Comparison of ENCODE assay signal across 20 cellular contexts in the genomic region with DNA sequence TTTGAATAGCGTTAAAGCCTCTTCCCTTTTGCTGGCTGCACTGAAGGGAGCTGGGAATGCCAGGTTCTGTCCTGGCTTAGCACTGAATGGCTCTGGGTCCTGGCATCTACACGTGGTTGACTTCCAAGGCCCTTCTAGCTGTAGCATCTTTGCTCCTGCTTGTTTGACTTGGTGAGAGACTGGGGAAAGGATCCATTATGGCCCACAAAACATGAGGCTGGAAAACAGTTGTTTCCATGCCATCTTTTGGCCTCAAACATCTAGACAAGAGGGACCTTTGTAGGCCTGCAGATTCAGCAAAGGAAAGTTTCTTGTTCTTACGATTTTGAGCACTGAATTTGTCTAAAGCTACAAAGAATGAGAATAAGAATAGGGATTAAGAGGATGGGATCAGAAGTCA. TPM values are rescaled to one million over a fixed set of nuclear protein-coding genes. Genes with fewer than 3 reads are reported as not detected.
DNase-seq lines count a peak whose midpoint lies in the region; ATAC-seq and TF ChIP-seq lines count a peak whose summit lies in the region.
"Had no signal": no experiment of that assay in that cellular context is flagged by ENCODE, and none has a peak within 500 bp of the region (broad histone marks: within the 10 kb centered on the region; RNA-seq: fewer than 3 reads in every experiment).

No MANE protein-coding gene starts in this region.

- TF ChIP-seq CTCF in psoas muscle (IDR thresholded peaks at IDR 0.05) (no peak), vagina (IDR thresholded peaks at IDR 0.05) (no peak), GM23338 (conservative IDR thresholded peaks at IDR 0.05; ENCODE audit: low read depth in 2 of 2) (no peak)

- peaks cover 7% of the 10 kb centered on the region for H3K27me3 Mint-ChIP-seq in GM23338 (ENCODE audit: insufficient read depth, low read depth, poor library complexity)
- H3K27me3 Mint-ChIP-seq: activated naive CD4-positive, alpha-beta T cell treated with anti-CD3 and anti-CD28 coated beads, Interleukin-2, amount 50 U/mL, for 24 hours had no signal

- H3K4me1 Mint-ChIP-seq in GM23338 = peaks cover 42% of the 10 kb centered on the region

- TF ChIP-seq POLR2A in vagina (IDR thresholded peaks at IDR 0.05) = no peak

- no peak overlapping the region for H3K4me3 Mint-ChIP-seq in GM23338
- H3K4me3 Mint-ChIP-seq: activated CD4-positive, alpha-beta T cell treated with anti-CD3 and anti-CD28 coated beads for 36 hours; activated naive CD4-positive, alpha-beta T cell treated with anti-CD3 and anti-CD28 coated beads, Interleukin-2, amount 50 U/mL, for 24 hours had no signal

- no peak overlapping the region for H3K4me2 ChIP-seq in GM23338

- H3K27me3 ChIP-seq in psoas muscle (ENCODE audit: insufficient read depth in 3 of 3, low read length in 2 of 3) = no peaks in the 10 kb centered on the region
- H3K27me3 ChIP-seq in vagina = no peaks in the 10 kb centered on the region
- H3K27me3 ChIP-seq in GM23338 (ENCODE audit: insufficient read depth) = no peaks in the 10 kb centered on the region

- no peaks in the 10 kb centered on the region for H3K9me2 ChIP-seq in GM23338 (ENCODE audit: insufficient read depth)

- no peaks in the 10 kb centered on the region for H3K9me3 Mint-ChIP-seq in GM23338
- H3K9me3 Mint-ChIP-seq: activated naive CD4-positive, alpha-beta T cell treated with anti-CD3 and anti-CD28 coated beads, Interleukin-2, amount 50 U/mL, for 24 hours had no signal

- peak; percentile 2 for DNase-seq in left ventricle myocardium superior
- no peak for DNase-seq in Right ventricle myocardium inferior (ENCODE audit: missing footprints)
- DNase-seq in globus pallidus (ENCODE audit: low spot score) = peak; percentile 58
- DNase-seq in psoas muscle = no peak
- no peak for DNase-seq in vagina (ENCODE audit: extremely low spot score in 2 of 2)
- DNase-seq in stimulated activated naive CD8-positive, alpha-beta T cell treated with anti-CD3 and anti-CD28 coated beads, Interleukin-15, Interleukin-2, amounts not matched to agents 100 U/mL and 50 U/mL, for 24 hours = no peak
- DNase-seq in GM23338 (ENCODE audit: low spot score) = no peak
- DNase-seq: activated CD4-positive, alpha-beta T cell treated with anti-CD3 and anti-CD28 coated beads for 36 hours; C1 segment of cervical spinal cord; cortex of kidney; hippocampal formation; mesenchymal stem cell; MM.1S; NCI-H526; SHP77 treated with DMSO at 0.1 percent for 48 hours; stimulated activated CD4-positive, alpha-beta T cell treated with anti-CD3 and anti-CD28 coated beads, Interleukin-2, amount 100 ng/mL, for 48 hours; stimulated activated naive CD4-positive, alpha-beta T cell treated with Interleukin-2 at 50 U/mL for 16 hours had no signal

- H3K9me3 ChIP-seq in psoas muscle (no peaks in the 10 kb centered on the region), vagina (no peaks in the 10 kb centered on the region)

- ATAC-seq in left ventricle myocardium superior = no peak
- no peak for ATAC-seq in Right ventricle myocardium inferior
- ATAC-seq in psoas muscle = no peak
- ATAC-seq in stimulated activated naive CD8-positive, alpha-beta T cell treated with anti-CD3 and anti-CD28 coated beads, Interleukin-15, Interleukin-2, amounts not matched to agents 100 U/mL and 50 U/mL, for 24 hours = no peak
- no peak for ATAC-seq in HG02588 (IDR thresholded peaks at IDR 0.05; ENCODE audit: unreplicated experiment)
- ATAC-seq in GM23338 = no peak
- ATAC-seq: activated CD4-positive, alpha-beta T cell treated with anti-CD3 and anti-CD28 coated beads for 36 hours had no signal

- intact Hi-C loops in left ventricle myocardium superior (cut with micrococcal nuclease) = no loop called here
- intact Hi-C loops in Right ventricle myocardium inferior (cut with DNase I) = loop anchor here (2.0 kb wide), 1 partner anchor 19 kb away; no protein-coding TSS in a partner anchor
- intact Hi-C loops in psoas muscle (cut with DNase I) = no loop called here
- intact Hi-C loops in vagina (cut with DNase I) = no loop called here

- H3F3A ChIP-seq in GM23338 (replicated peaks; ENCODE audit: low read depth) = 0 out of 2 replicates have a peak, but pooled peaks cover 2% of the 10 kb centered on the region

- H3K36me3 Mint-ChIP-seq in GM23338 (ENCODE audit: low read depth) = peaks cover 9% of the 10 kb centered on the region

- peaks cover 46% of the 10 kb centered on the region for H4K20me1 ChIP-seq in GM23338 (replicated peaks; ENCODE audit: insufficient read depth)

- 49 to 55% (median 50%) methylated on average over 3 of the region's 3 CpGs for WGBS in psoas muscle, 3 donors

- H3K27ac ChIP-seq in psoas muscle = peak overlapping the region; percentile 27
- peak overlapping the region; percentile 86 for H3K27ac ChIP-seq in vagina
- H3K27ac ChIP-seq in GM23338 (ENCODE audit: low read depth) = no peak overlapping the region

- no peak overlapping the region for H3K27ac Mint-ChIP-seq in GM23338
- H3K27ac Mint-ChIP-seq: activated CD4-positive, alpha-beta T cell treated with anti-CD3 and anti-CD28 coated beads for 36 hours; activated naive CD4-positive, alpha-beta T cell treated with anti-CD3 and anti-CD28 coated beads, Interleukin-2, amount 50 U/mL, for 24 hours had no signal

- H3K36me3 ChIP-seq in psoas muscle (ENCODE audit: insufficient read depth in 1 of 2, low read depth in 1 of 2) (no peaks in the 10 kb centered on the region), vagina (no peaks in the 10 kb centered on the region), GM23338 (ENCODE audit: insufficient read depth) (no peaks in the 10 kb centered on the region)

- peaks cover 87% of the 10 kb centered on the region for H3K79me2 ChIP-seq in GM23338 (replicated peaks; ENCODE audit: insufficient read depth)

- H3K4me1 ChIP-seq in psoas muscle (peaks cover 65% of the 10 kb centered on the region), vagina (peaks cover 96% of the 10 kb centered on the region), GM23338 (ENCODE audit: insufficient read depth) (peaks cover 5% of the 10 kb centered on the region)

- H3K4me3 ChIP-seq in psoas muscle (no peak overlapping the region), vagina (peak overlapping the region in 1 of 2 donors; percentile 2), GM23338 (no peak overlapping the region)

- no peak overlapping the region for H2AFZ ChIP-seq in GM23338
- H2AFZ ChIP-seq: parathyroid adenoma had no signal

TF ChIP-seq in GM23338, 12 proteins besides CTCF, POLR2A, EP300 and RAD21:
- TF ChIP-seq ZNF114 (CRISPR knock-in tag; IDR thresholded peaks at IDR 0.05) (no peak), NANOG (IDR thresholded peaks at IDR 0.05; ENCODE audit: borderline replicate concordance) (no peak), EZH2 (IDR thresholded peaks at IDR 0.05; ENCODE audit: low read depth, unreplicated experiment) (no peak), STAT1 (IDR thresholded peaks at IDR 0.05; ENCODE audit: unreplicated experiment) (no peak)

RNA-seq across cellular contexts. Expression of a gene that starts 32.5 kb away (rescaled TPM):
- total RNA-seq in left ventricle myocardium superior = 94.5 TPM
- total RNA-seq in Right ventricle myocardium inferior = 85.5 TPM
- total RNA-seq in psoas muscle = 10 to 100 TPM; 23.6 to 36.0 (median 26.9) TPM
- polyA plus RNA-seq in psoas muscle = 10 to 100 TPM; 11.6 to 27.2 (median 12.2) TPM
- 65.6 TPM for total RNA-seq in vagina
- total RNA-seq in GM23338 (2014; rRNA removed; shearing (Covaris generic)) = 28.7 and 34.0 TPM in 2 replicates
- polyA plus RNA-seq in GM23338 (2016; fragmentation: Nextera tagmentation; extraction: Ambion mirVana) = 149 and 164 TPM in 2 replicates

Comparison
In these comparisons a context has a peak if more than half of its experiments do, and no peak if none do; other contexts are left out.
1. DNase-seq: peak in left ventricle myocardium superior (single experiment) and globus pallidus (single experiment); none in Right ventricle myocardium inferior (single experiment), psoas muscle (0 of 2), vagina (0 of 2), stimulated activated naive CD8-positive, alpha-beta T cell treated with anti-CD3 and anti-CD28 coated beads, Interleukin-15, Interleukin-2, amounts not matched to agents 100 U/mL and 50 U/mL, for 24 hours (single experiment) and GM23338 (single experiment).